In genomic region chr11:17157773-17158172, GRCh38 we compare ENCODE assay signal across 22 cellular contexts.
"Had no signal": no experiment of that assay in that cellular context is flagged by ENCODE, and none has a peak within 500 bp of the region (broad histone marks: within the 10 kb centered on the region; RNA-seq: fewer than 3 reads in every experiment).

No MANE protein-coding gene starts in this region.

- H3K27ac ChIP-seq: neural progenitor cell, ovary, psoas muscle, thoracic aorta, transverse colon had no signal

- H3K4me3 Mint-ChIP-seq: effector memory CD8-positive, alpha-beta T cell; natural killer cell treated with Interleukin-12 subunit alpha and Interleukin-12 subunit beta and Interleukin-15 and Interleukin-18, amount 100 ng/mL, for 72 hours; neural progenitor cell had no signal

- H3K4me2 ChIP-seq: neural progenitor cell had no signal

- H3K36me3 ChIP-seq: neural progenitor cell, ovary, thoracic aorta, transverse colon had no signal

- H3K9ac ChIP-seq: neural progenitor cell had no signal

- H2AFZ ChIP-seq: neural progenitor cell had no signal

- H3K4me3 ChIP-seq: heart left ventricle, mucosa of descending colon, neural progenitor cell, ovary, psoas muscle, skin epidermis, stomach, thoracic aorta, transverse colon had no signal

- DNase-seq: effector memory CD8-positive, alpha-beta T cell; erythroblast; foreskin melanocyte; heart left ventricle; hypothalamus; kidney glomerular epithelial cell; mucosa of descending colon; nucleus accumbens; ovary; psoas muscle; retina; stimulated activated CD4-positive, alpha-beta T cell treated with anti-CD3 and anti-CD28 coated beads, Interleukin-12 subunit alpha, Interleukin-12 subunit beta, amount 100 ng/mL, for 4 hours; stimulated activated naive CD4-positive, alpha-beta T cell; stomach; substantia nigra; transverse colon had no signal

- H3K27ac Mint-ChIP-seq: effector memory CD8-positive, alpha-beta T cell; natural killer cell treated with Interleukin-12 subunit alpha and Interleukin-12 subunit beta and Interleukin-15 and Interleukin-18, amount 100 ng/mL, for 72 hours; neural progenitor cell had no signal

- H3K27me3 ChIP-seq: heart left ventricle, neural progenitor cell, ovary, stomach, transverse colon had no signal

- H3K9me3 ChIP-seq: heart left ventricle, mucosa of descending colon, ovary, psoas muscle, stomach, thoracic aorta, transverse colon had no signal

- H3K36me3 Mint-ChIP-seq: natural killer cell treated with Interleukin-12 subunit alpha and Interleukin-12 subunit beta and Interleukin-15 and Interleukin-18, amount 100 ng/mL, for 72 hours had no signal

- H3K4me1 ChIP-seq: neural progenitor cell had no signal

- H3K9me3 Mint-ChIP-seq: effector memory CD8-positive, alpha-beta T cell; neural progenitor cell had no signal

- H3K27me3 Mint-ChIP-seq: effector memory CD8-positive, alpha-beta T cell; natural killer cell treated with Interleukin-12 subunit alpha and Interleukin-12 subunit beta and Interleukin-15 and Interleukin-18, amount 100 ng/mL, for 72 hours had no signal

- ATAC-seq: effector memory CD8-positive, alpha-beta T cell; mucosa of descending colon; natural killer cell treated with Interleukin-12 subunit alpha and Interleukin-12 subunit beta and Interleukin-15 and Interleukin-18, amount 100 ng/mL, for 72 hours; psoas muscle; sciatic nerve had no signal

- FAIRE-seq: islet of Langerhans had no signal
